1 cellular context compared by ENCODE assay signal in the genomic region with DNA sequence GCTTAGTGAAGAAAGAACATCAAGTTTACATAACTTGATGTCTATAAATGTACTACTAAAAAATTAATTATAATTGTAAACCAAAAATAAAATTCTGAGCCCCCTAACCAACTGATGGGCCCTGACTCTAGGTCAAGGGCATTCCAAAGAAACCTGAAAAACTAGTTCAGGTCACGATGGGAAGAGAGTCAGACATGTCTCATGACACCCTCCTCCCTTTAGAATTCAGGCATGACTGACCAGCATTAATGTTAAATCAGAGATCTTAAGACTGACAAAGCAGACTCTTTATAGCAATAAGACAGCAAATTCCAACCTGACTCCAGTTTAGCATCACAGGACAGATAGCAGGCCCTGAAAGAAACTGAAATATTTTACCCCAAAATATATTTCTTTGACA.
TF ChIP-seq lines count a peak whose summit lies in the region.

No MANE protein-coding gene starts in this region.

TF ChIP-seq in GM23338, 12 proteins besides CTCF, POLR2A, EP300 and RAD21 (continued from another document):
- TF ChIP-seq, protein P1, sequence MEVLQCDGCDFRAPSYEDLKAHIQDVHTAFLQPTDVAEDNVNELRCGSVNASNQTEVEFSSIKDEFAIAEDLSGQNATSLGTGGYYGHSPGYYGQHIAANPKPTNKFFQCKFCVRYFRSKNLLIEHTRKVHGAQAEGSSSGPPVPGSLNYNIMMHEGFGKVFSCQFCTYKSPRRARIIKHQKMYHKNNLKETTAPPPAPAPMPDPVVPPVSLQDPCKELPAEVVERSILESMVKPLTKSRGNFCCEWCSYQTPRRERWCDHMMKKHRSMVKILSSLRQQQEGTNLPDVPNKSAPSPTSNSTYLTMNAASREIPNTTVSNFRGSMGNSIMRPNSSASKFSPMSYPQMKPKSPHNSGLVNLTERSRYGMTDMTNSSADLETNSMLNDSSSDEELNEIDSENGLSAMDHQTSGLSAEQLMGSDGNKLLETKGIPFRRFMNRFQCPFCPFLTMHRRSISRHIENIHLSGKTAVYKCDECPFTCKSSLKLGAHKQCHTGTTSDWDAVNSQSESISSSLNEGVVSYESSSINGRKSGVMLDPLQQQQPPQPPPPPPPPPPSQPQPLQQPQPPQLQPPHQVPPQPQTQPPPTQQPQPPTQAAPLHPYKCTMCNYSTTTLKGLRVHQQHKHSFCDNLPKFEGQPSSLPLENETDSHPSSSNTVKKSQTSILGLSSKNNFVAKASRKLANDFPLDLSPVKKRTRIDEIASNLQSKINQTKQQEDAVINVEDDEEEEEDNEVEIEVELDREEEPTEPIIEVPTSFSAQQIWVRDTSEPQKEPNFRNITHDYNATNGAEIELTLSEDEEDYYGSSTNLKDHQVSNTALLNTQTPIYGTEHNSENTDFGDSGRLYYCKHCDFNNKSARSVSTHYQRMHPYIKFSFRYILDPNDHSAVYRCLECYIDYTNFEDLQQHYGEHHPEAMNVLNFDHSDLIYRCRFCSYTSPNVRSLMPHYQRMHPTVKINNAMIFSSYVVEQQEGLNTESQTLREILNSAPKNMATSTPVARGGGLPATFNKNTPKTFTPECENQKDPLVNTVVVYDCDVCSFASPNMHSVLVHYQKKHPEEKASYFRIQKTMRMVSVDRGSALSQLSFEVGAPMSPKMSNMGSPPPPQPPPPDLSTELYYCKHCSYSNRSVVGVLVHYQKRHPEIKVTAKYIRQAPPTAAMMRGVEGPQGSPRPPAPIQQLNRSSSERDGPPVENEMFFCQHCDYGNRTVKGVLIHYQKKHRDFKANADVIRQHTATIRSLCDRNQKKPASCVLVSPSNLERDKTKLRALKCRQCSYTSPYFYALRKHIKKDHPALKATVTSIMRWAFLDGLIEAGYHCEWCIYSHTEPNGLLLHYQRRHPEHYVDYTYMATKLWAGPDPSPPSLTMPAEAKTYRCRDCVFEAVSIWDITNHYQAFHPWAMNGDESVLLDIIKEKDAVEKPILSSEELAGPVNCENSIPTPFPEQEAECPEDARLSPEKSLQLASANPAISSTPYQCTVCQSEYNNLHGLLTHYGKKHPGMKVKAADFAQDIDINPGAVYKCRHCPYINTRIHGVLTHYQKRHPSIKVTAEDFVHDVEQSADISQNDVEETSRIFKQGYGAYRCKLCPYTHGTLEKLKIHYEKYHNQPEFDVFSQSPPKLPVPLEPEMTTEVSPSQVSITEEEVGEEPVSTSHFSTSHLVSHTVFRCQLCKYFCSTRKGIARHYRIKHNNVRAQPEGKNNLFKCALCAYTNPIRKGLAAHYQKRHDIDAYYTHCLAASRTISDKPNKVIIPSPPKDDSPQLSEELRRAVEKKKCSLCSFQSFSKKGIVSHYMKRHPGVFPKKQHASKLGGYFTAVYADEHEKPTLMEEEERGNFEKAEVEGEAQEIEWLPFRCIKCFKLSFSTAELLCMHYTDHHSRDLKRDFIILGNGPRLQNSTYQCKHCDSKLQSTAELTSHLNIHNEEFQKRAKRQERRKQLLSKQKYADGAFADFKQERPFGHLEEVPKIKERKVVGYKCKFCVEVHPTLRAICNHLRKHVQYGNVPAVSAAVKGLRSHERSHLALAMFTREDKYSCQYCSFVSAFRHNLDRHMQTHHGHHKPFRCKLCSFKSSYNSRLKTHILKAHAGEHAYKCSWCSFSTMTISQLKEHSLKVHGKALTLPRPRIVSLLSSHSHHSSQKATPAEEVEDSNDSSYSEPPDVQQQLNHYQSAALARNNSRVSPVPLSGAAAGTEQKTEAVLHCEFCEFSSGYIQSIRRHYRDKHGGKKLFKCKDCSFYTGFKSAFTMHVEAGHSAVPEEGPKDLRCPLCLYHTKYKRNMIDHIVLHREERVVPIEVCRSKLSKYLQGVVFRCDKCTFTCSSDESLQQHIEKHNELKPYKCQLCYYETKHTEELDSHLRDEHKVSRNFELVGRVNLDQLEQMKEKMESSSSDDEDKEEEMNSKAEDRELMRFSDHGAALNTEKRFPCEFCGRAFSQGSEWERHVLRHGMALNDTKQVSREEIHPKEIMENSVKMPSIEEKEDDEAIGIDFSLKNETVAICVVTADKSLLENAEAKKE (CRISPR knock-in tag; IDR thresholded peaks at IDR 0.05) = no peak
- TF ChIP-seq EZH2 (IDR thresholded peaks at IDR 0.05; ENCODE audit: low read depth, unreplicated experiment) (no peak), STAT1 (IDR thresholded peaks at IDR 0.05; ENCODE audit: unreplicated experiment) (no peak)
